In the genomic region with DNA sequence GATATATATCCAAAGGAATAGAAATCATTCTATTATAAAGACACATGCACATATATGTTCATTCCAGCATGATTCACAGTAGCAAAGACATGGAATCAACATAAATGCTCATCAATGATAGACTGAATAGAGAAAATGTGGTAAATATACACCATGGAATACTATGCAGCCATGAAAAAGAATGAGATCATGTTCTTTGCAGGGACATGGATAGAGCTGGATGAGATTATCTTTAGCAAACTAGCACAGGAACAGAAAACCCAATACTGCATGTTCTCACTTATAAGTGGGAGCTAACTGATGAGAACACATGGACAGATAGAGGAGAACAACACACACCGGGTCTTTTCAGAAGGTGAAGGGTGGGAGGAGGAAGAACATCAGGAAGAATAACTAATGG, we compare ENCODE assay signal across 29 cellular contexts.
"Had no signal": no experiment of that assay in that cellular context is flagged by ENCODE, and none has a peak within 500 bp of the region (broad histone marks: within the 10 kb centered on the region; RNA-seq: fewer than 3 reads in every experiment).

No MANE protein-coding gene starts in this region.

- DNase-seq: stimulated activated CD4-positive, alpha-beta T cell treated with anti-CD3 and anti-CD28 coated beads, Interleukin-2, amount 100 ng/mL, for 48 hours; stimulated activated CD4-positive, alpha-beta T cell treated with anti-CD3 and anti-CD28 coated beads, Interleukin-4, amount 100 ng/mL, for 1 hour; stimulated activated CD4-positive, alpha-beta T cell treated with anti-CD3 and anti-CD28 coated beads, Interleukin-4, amount 100 ng/mL, for 24 hours; stimulated activated CD4-positive, alpha-beta T cell treated with anti-CD3 and anti-CD28 coated beads, Interleukin-4, amount 100 ng/mL, for 4 hours; stimulated activated CD8-positive, alpha-beta memory T cell treated with anti-CD3 and anti-CD28 coated beads, Interleukin-4, amount 100 ng/mL, for 48 hours; stimulated activated naive B cell treated with anti-CD40 and anti-IgM and Interleukin-4, amounts not matched to agents 10 μg/mL and 1 μg/mL and 100 μg/mL, for 72 hours; stimulated activated naive CD4-positive, alpha-beta T cell; stimulated activated naive CD4-positive, alpha-beta T cell treated with Interleukin-2 at 50 U/mL for 16 hours; stimulated activated naive CD8-positive, alpha-beta T cell treated with anti-CD3 and anti-CD28 coated beads, Interleukin-15, amount 100 ng/mL, for 72 hours; stimulated activated naive CD8-positive, alpha-beta T cell treated with anti-CD3 and anti-CD28 coated beads, Interleukin-15, Interleukin-2, amounts not matched to agents 100 U/mL and 50 U/mL, for 24 hours; stomach; substantia nigra; testis; thyroid gland; tibial artery; transverse colon; trophoblast cell; upper lobe of left lung; upper lobe of right lung; uterus had no signal

- H3K4me1 ChIP-seq: stomach, suprapubic skin, testis, thyroid gland, tibial artery, tibial nerve, transverse colon, upper lobe of left lung, upper lobe of right lung, uterus, vagina had no signal

- ATAC-seq: stimulated activated effector memory CD8-positive, alpha-beta T cell treated with anti-CD3 and anti-CD28 coated beads, Interleukin-12 subunit alpha, Interleukin-12 subunit beta, amount 100 ng/mL, for 72 hours; stimulated activated memory B cell treated with anti-CD40 and anti-IgM and Interleukin-4, amounts not matched to agents 10 μg/mL and 1 μg/mL and 100 μg/mL, for 72 hours; stimulated activated naive B cell treated with anti-CD40 and anti-IgM and Interleukin-4, amounts not matched to agents 10 μg/mL and 1 μg/mL and 100 μg/mL, for 72 hours; stimulated activated naive CD8-positive, alpha-beta T cell treated with anti-CD3 and anti-CD28 coated beads, Interleukin-15, amount 100 ng/mL, for 72 hours; stimulated activated naive CD8-positive, alpha-beta T cell treated with anti-CD3 and anti-CD28 coated beads, Interleukin-15, Interleukin-2, amounts not matched to agents 100 U/mL and 50 U/mL, for 24 hours; upper lobe of right lung had no signal

- H3K9me3 Mint-ChIP-seq: stimulated activated naive CD8-positive, alpha-beta T cell treated with anti-CD3 and anti-CD28 coated beads, Interleukin-15, Interleukin-2, amounts not matched to agents 100 ng/mL and 50 ng/mL, for 24 hours; type B pancreatic cell had no signal

- H3K4me3 ChIP-seq: stomach, suprapubic skin, testis, thoracic aorta, thyroid gland, tibial artery, tibial nerve, transverse colon, upper lobe of left lung, upper lobe of right lung, uterus, vagina had no signal

- FAIRE-seq: urothelium cell line had no signal

- H3K27me3 Mint-ChIP-seq: stimulated activated memory B cell treated with anti-CD40 and anti-IgM and Interleukin-4, amounts not matched to agents 10 μg/mL and 1 μg/mL and 100 μg/mL, for 72 hours; stimulated activated naive B cell treated with anti-CD40 and anti-IgM and Interleukin-4, amounts not matched to agents 10 μg/mL and 1 μg/mL and 100 μg/mL, for 72 hours; stimulated activated naive CD8-positive, alpha-beta T cell treated with anti-CD3 and anti-CD28 coated beads, Interleukin-15, amount 100 ng/mL, for 72 hours; stimulated activated naive CD8-positive, alpha-beta T cell treated with anti-CD3 and anti-CD28 coated beads, Interleukin-15, Interleukin-2, amounts not matched to agents 100 ng/mL and 50 ng/mL, for 24 hours; type B pancreatic cell had no signal

- H3K9me3 ChIP-seq: suprapubic skin, testis, thoracic aorta, thyroid gland, tibial artery, tibial nerve, transverse colon, upper lobe of left lung, upper lobe of right lung, uterus, vagina had no signal

- H3K27ac ChIP-seq: stomach, suprapubic skin, testis, thoracic aorta, thyroid gland, tibial artery, tibial nerve, transverse colon, upper lobe of left lung, upper lobe of right lung, uterus, vagina had no signal

- H3K36me3 Mint-ChIP-seq: stimulated activated effector memory CD8-positive, alpha-beta T cell treated with anti-CD3 and anti-CD28 coated beads, Interleukin-12 subunit alpha, Interleukin-12 subunit beta, amount 100 ng/mL, for 72 hours; stimulated activated memory B cell treated with anti-CD40 and anti-IgM and Interleukin-4, amounts not matched to agents 10 μg/mL and 1 μg/mL and 100 μg/mL, for 72 hours; stimulated activated naive B cell treated with anti-CD40 and anti-IgM and Interleukin-4, amounts not matched to agents 10 μg/mL and 1 μg/mL and 100 μg/mL, for 72 hours; type B pancreatic cell had no signal

- H3K4me3 Mint-ChIP-seq: stimulated activated effector memory CD8-positive, alpha-beta T cell treated with anti-CD3 and anti-CD28 coated beads, Interleukin-12 subunit alpha, Interleukin-12 subunit beta, amount 100 ng/mL, for 72 hours; stimulated activated memory B cell treated with anti-CD40 and anti-IgM and Interleukin-4, amounts not matched to agents 10 μg/mL and 1 μg/mL and 100 μg/mL, for 72 hours; stimulated activated naive B cell treated with anti-CD40 and anti-IgM and Interleukin-4, amounts not matched to agents 10 μg/mL and 1 μg/mL and 100 μg/mL, for 72 hours; stimulated activated naive CD8-positive, alpha-beta T cell treated with anti-CD3 and anti-CD28 coated beads, Interleukin-15, amount 100 ng/mL, for 72 hours; stimulated activated naive CD8-positive, alpha-beta T cell treated with anti-CD3 and anti-CD28 coated beads, Interleukin-15, Interleukin-2, amounts not matched to agents 100 ng/mL and 50 ng/mL, for 24 hours; type B pancreatic cell had no signal

- H3K27me3 ChIP-seq: suprapubic skin, testis, thyroid gland, tibial artery, transverse colon, upper lobe of left lung, upper lobe of right lung, uterus, vagina had no signal

- H3K27ac Mint-ChIP-seq: stimulated activated effector memory CD8-positive, alpha-beta T cell treated with anti-CD3 and anti-CD28 coated beads, Interleukin-12 subunit alpha, Interleukin-12 subunit beta, amount 100 ng/mL, for 72 hours; stimulated activated memory B cell treated with anti-CD40 and anti-IgM and Interleukin-4, amounts not matched to agents 10 μg/mL and 1 μg/mL and 100 μg/mL, for 72 hours; stimulated activated naive B cell treated with anti-CD40 and anti-IgM and Interleukin-4, amounts not matched to agents 10 μg/mL and 1 μg/mL and 100 μg/mL, for 72 hours; stimulated activated naive CD8-positive, alpha-beta T cell treated with anti-CD3 and anti-CD28 coated beads, Interleukin-15, amount 100 ng/mL, for 72 hours; stimulated activated naive CD8-positive, alpha-beta T cell treated with anti-CD3 and anti-CD28 coated beads, Interleukin-15, Interleukin-2, amounts not matched to agents 100 ng/mL and 50 ng/mL, for 24 hours; type B pancreatic cell had no signal

- H3K4me1 Mint-ChIP-seq: stimulated activated effector memory CD8-positive, alpha-beta T cell treated with anti-CD3 and anti-CD28 coated beads, Interleukin-12 subunit alpha, Interleukin-12 subunit beta, amount 100 ng/mL, for 72 hours; stimulated activated memory B cell treated with anti-CD40 and anti-IgM and Interleukin-4, amounts not matched to agents 10 μg/mL and 1 μg/mL and 100 μg/mL, for 72 hours; stimulated activated naive B cell treated with anti-CD40 and anti-IgM and Interleukin-4, amounts not matched to agents 10 μg/mL and 1 μg/mL and 100 μg/mL, for 72 hours; stimulated activated naive CD8-positive, alpha-beta T cell treated with anti-CD3 and anti-CD28 coated beads, Interleukin-15, amount 100 ng/mL, for 72 hours had no signal

- H3K36me3 ChIP-seq: stomach, suprapubic skin, thoracic aorta, thyroid gland, tibial artery, tibial nerve, transverse colon, upper lobe of left lung, upper lobe of right lung, uterus, vagina had no signal
